Comparison of ENCODE assay signal across 12 cellular contexts in genomic region chr10:2980791-2981360, GRCh38.
DNase-seq lines count a peak whose midpoint lies in the region; ATAC-seq and TF ChIP-seq lines count a peak whose summit lies in the region.
"Had no signal": no experiment of that assay in that cellular context is flagged by ENCODE, and none has a peak within 500 bp of the region (broad histone marks: within the 10 kb centered on the region; RNA-seq: fewer than 3 reads in every experiment).

No MANE protein-coding gene starts in this region.

- H3K36me3 ChIP-seq in ACC112 (ENCODE audit: insufficient read depth, low read length) (no peaks in the 10 kb centered on the region), uterus (no peaks in the 10 kb centered on the region)

- no peaks in the 10 kb centered on the region for H3K27me3 ChIP-seq in ACC112 (ENCODE audit: insufficient read depth, low read length)
- no peaks in the 10 kb centered on the region for H3K27me3 ChIP-seq in uterus

- ATAC-seq in GM21723 (IDR thresholded peaks at IDR 0.05; ENCODE audit: unreplicated experiment): peak; percentile 41
- ATAC-seq in natural killer cell treated with Interleukin-12 subunit alpha and Interleukin-12 subunit beta and Interleukin-15 and Interleukin-18, amount 100 ng/mL, for 72 hours: no peak

- H3K4me1 ChIP-seq in ACC112 (ENCODE audit: control insufficient read depth, insufficient read depth, low read length, unreplicated experiment): peaks cover 32% of the 10 kb centered on the region
- H3K4me1 ChIP-seq in uterus: no peaks in the 10 kb centered on the region

- no peaks in the 10 kb centered on the region for H3K9me3 Mint-ChIP-seq in natural killer cell treated with Interleukin-12 subunit alpha and Interleukin-12 subunit beta and Interleukin-15 and Interleukin-18, amount 100 ng/mL, for 72 hours
- H3K9me3 Mint-ChIP-seq: central memory CD8-positive, alpha-beta T cell; mesothelial cell of epicardium had no signal

- no peak overlapping the region for H3K27ac Mint-ChIP-seq in natural killer cell treated with Interleukin-12 subunit alpha and Interleukin-12 subunit beta and Interleukin-15 and Interleukin-18, amount 100 ng/mL, for 72 hours
- H3K27ac Mint-ChIP-seq: mesothelial cell of epicardium had no signal

- no peaks in the 10 kb centered on the region for H3K36me3 Mint-ChIP-seq in natural killer cell treated with Interleukin-12 subunit alpha and Interleukin-12 subunit beta and Interleukin-15 and Interleukin-18, amount 100 ng/mL, for 72 hours
- H3K36me3 Mint-ChIP-seq: mesothelial cell of epicardium had no signal

- no peaks in the 10 kb centered on the region for H3K79me2 ChIP-seq in ACC112 (ENCODE audit: control insufficient read depth, insufficient read depth, low read length, unreplicated experiment)

- H3K9me3 ChIP-seq in uterus: no peaks in the 10 kb centered on the region

- H3K27ac ChIP-seq in ACC112 (ENCODE audit: low read depth, low read length) (peak overlapping the region; percentile 51), uterus (no peak overlapping the region)

- H3K27me3 Mint-ChIP-seq in natural killer cell treated with Interleukin-12 subunit alpha and Interleukin-12 subunit beta and Interleukin-15 and Interleukin-18, amount 100 ng/mL, for 72 hours: peaks cover 9% of the 10 kb centered on the region in 2 donors

- TF ChIP-seq CTCF in fibroblast of the aortic adventitia (IDR thresholded peaks at IDR 0.05; ENCODE audit: insufficient read depth, low read length) (no peak), uterus (IDR thresholded peaks at IDR 0.05) (no peak)

- TF ChIP-seq POLR2A in uterus (IDR thresholded peaks at IDR 0.05): no peak

- H3K4me3 Mint-ChIP-seq in natural killer cell treated with Interleukin-12 subunit alpha and Interleukin-12 subunit beta and Interleukin-15 and Interleukin-18, amount 100 ng/mL, for 72 hours: no peak overlapping the region
- H3K4me3 Mint-ChIP-seq: central memory CD8-positive, alpha-beta T cell; mesothelial cell of epicardium had no signal

- intact Hi-C loops in uterus (cut with DNase I; ENCODE audit: low total_unique reads): no loop called here

- H3K4me3 ChIP-seq in ACC112 (ENCODE audit: low read depth, low read length): no peak overlapping the region; the same call in 1 of the 2 replicates
- H3K4me3 ChIP-seq in fibroblast of the aortic adventitia (ENCODE audit: low read depth, low read length): no peak overlapping the region
- H3K4me3 ChIP-seq in uterus: no peak overlapping the region

- H2AFZ ChIP-seq in ACC112 (ENCODE audit: low read length, unreplicated experiment): peak overlapping the region; percentile 64

- DNase-seq in MV-4-11 (lab: John Stamatoyannopoulos, UW): peak; percentile 52
- DNase-seq in fibroblast of the aortic adventitia (ENCODE audit: low read depth): peak; percentile 25
- no peak for DNase-seq in glomerular visceral epithelial cell (ENCODE audit: extremely low spot score)
- DNase-seq in natural killer cell treated with Interleukin-12 subunit alpha and Interleukin-12 subunit beta and Interleukin-15 and Interleukin-18, amount 100 ng/mL, for 72 hours (ENCODE audit: low spot score): no peak
- DNase-seq in NCI-H187 treated with DMSO at 0.1 percent for 48 hours (lab: John Stamatoyannopoulos, UW): no peak
- DNase-seq in uterus: no peak
- DNase-seq: activated CD8-positive, alpha-beta memory T cell treated with anti-CD3 and anti-CD28 coated beads, Interleukin-2, amount 50 U/mL, for 48 hours; NCI-H1092 treated with DMSO at 0.1 percent for 48 hours had no signal

- H3K4me1 Mint-ChIP-seq in natural killer cell treated with Interleukin-12 subunit alpha and Interleukin-12 subunit beta and Interleukin-15 and Interleukin-18, amount 100 ng/mL, for 72 hours (ENCODE audit: low read depth in 2 of 2): peaks cover 0 to under 1% of the 10 kb centered on the region in 2 donors
- H3K4me1 Mint-ChIP-seq: central memory CD8-positive, alpha-beta T cell had no signal

Comparison
In these comparisons a context has a peak if more than half of its experiments do, and no peak if none do; other contexts are left out.
1. DNase-seq: peak in MV-4-11 (single experiment) and fibroblast of the aortic adventitia (single experiment); none in glomerular visceral epithelial cell (single experiment), natural killer cell treated with Interleukin-12 subunit alpha and Interleukin-12 subunit beta and Interleukin-15 and Interleukin-18, amount 100 ng/mL, for 72 hours (single experiment), NCI-H187 treated with DMSO at 0.1 percent for 48 hours (single experiment) and uterus (0 of 2).